ENCODE assay signal across 19 cellular contexts in the genomic region with DNA sequence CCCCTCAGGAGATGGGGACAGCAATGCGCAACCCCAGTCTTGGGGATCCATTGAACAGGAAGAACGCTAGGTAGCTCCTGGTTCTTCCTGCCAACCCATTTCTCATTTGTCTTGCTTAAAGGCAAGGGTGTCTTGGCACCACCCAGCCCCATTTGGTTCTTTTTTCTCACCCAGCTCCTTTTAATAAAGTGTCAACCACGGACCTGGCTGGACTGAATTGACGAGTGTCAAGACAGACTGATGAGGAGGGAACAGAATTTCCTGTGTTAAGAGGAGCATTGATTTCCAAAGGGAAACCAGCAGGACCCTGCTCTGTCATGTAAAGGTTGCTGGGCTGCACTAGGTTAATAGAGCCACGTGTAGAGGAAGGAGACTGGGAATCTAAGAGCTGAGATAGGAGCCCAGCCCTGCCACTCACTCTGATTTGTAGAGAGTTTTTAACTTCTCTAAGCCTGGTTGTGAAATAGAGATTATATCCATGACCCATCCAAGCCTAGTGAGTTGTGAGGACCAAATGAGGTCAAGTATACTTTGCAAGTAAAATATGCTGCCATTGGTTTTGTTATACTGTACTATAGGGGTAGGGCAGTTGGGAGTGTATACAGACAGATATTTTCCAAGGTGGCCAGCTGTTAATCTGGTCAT.
"Had no signal": no experiment of that assay in that cellular context is flagged by ENCODE, and none has a peak within 500 bp of the region (broad histone marks: within the 10 kb centered on the region; RNA-seq: fewer than 3 reads in every experiment).

No MANE protein-coding gene starts in this region.

- H3K27ac Mint-ChIP-seq: activated CD4-positive, alpha-beta T cell treated with anti-CD3 and anti-CD28 coated beads for 36 hours; activated CD8-positive, alpha-beta T cell treated with anti-CD3 and anti-CD28 coated beads for 36 hours; activated naive CD4-positive, alpha-beta T cell treated with anti-CD3 and anti-CD28 coated beads for 36 hours; activated T-helper 17 cell treated with anti-CD3 and anti-CD28 coated beads, Interleukin-2, amount 50 U/mL, for 72 hours; nephron progenitor cell had no signal

- H3K27me3 Mint-ChIP-seq: activated CD4-positive, alpha-beta T cell treated with anti-CD3 and anti-CD28 coated beads for 36 hours; activated CD8-positive, alpha-beta T cell treated with anti-CD3 and anti-CD28 coated beads for 36 hours; activated T-helper 17 cell treated with anti-CD3 and anti-CD28 coated beads, Interleukin-2, amount 50 U/mL, for 72 hours had no signal

- H3K4me1 ChIP-seq: body of pancreas, esophagus muscularis mucosa, sigmoid colon, upper lobe of right lung had no signal

- H3K27ac ChIP-seq: body of pancreas, esophagus muscularis mucosa, sigmoid colon, upper lobe of right lung, VCaP had no signal

- H3K4me3 Mint-ChIP-seq: activated CD4-positive, alpha-beta T cell treated with anti-CD3 and anti-CD28 coated beads for 36 hours; activated CD8-positive, alpha-beta T cell treated with anti-CD3 and anti-CD28 coated beads for 36 hours; activated naive CD4-positive, alpha-beta T cell treated with anti-CD3 and anti-CD28 coated beads for 36 hours; activated T-helper 17 cell treated with anti-CD3 and anti-CD28 coated beads, Interleukin-2, amount 50 U/mL, for 72 hours; nephron progenitor cell had no signal

- H3K4me1 Mint-ChIP-seq: nephron progenitor cell had no signal

- DNase-seq: activated CD4-positive, alpha-beta T cell treated with anti-CD3 and anti-CD28 coated beads for 36 hours; activated CD8-positive, alpha-beta T cell treated with anti-CD3 and anti-CD28 coated beads for 36 hours; activated naive CD4-positive, alpha-beta T cell treated with anti-CD3 and anti-CD28 coated beads for 36 hours; amniotic stem cell; body of pancreas; central memory CD4-positive, alpha-beta T cell; dermis blood vessel endothelial cell; hypothalamus; mucosa of descending colon; nephron progenitor cell; sigmoid colon; stimulated activated CD4-positive, alpha-beta T cell treated with anti-CD3 and anti-CD28 coated beads, Interleukin-2, amount 100 ng/mL, for 24 hours; stimulated activated naive CD8-positive, alpha-beta T cell treated with anti-CD3 and anti-CD28 coated beads, Interleukin-15, Interleukin-2, amounts not matched to agents 100 U/mL and 50 U/mL, for 24 hours; SW 1271; upper lobe of right lung had no signal

- ATAC-seq: activated CD4-positive, alpha-beta T cell treated with anti-CD3 and anti-CD28 coated beads for 36 hours; activated CD8-positive, alpha-beta T cell treated with anti-CD3 and anti-CD28 coated beads for 36 hours; activated T-helper 17 cell treated with anti-CD3 and anti-CD28 coated beads, Interleukin-2, amount 50 U/mL, for 72 hours; body of pancreas; left lobe of liver; mucosa of descending colon; stimulated activated naive CD8-positive, alpha-beta T cell treated with anti-CD3 and anti-CD28 coated beads, Interleukin-15, Interleukin-2, amounts not matched to agents 100 U/mL and 50 U/mL, for 24 hours; upper lobe of right lung had no signal

- H3K27me3 ChIP-seq: body of pancreas, esophagus muscularis mucosa, sigmoid colon, upper lobe of right lung had no signal

- H3K4me3 ChIP-seq: body of pancreas, esophagus muscularis mucosa, mucosa of descending colon, sigmoid colon, upper lobe of right lung had no signal

- H3K9me3 ChIP-seq: body of pancreas, esophagus muscularis mucosa, mucosa of descending colon, sigmoid colon, upper lobe of right lung had no signal
